In the genomic region with DNA sequence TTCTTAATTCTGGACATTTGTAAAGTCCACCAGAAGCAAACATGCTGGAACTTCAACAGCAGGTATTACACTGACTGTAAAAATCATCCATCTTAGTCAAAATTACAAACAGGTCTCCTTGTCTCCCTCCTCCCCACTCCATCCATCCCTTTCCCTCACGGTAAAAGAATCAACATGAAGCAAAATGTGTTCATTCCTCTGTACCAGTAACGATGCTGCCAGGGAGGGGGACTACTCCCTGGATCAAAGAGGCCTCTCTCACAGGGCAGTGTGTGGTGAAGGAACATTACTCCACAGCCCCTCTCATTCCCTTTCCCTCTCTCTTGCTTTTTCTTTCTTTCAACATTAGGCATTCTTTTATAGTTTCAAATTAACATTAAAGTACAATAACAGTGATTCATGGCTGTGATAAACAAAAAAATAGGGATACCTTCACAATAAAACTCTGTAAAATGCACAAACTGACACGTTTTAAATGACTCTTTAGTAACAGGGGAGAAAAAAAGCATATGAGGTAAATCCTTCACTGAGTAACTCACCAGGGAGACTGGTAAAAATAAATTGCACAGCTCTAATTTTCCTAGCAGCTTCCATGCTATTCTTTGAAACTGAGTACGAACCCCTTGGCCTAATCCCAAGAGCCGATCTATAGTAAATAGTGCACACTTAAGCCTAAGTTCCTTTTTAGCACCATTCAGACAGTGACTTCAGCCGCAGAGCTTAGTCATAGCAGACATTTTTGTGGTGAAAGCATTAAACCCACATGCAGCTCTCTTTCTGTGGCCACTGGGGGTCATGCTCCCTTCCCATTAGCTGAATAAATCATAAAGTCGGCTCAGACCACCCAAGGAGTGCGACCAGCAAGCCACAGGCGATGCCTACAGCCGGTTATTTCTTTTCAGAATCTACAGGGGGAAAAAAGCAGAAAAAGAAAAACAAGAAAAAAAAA, we compare ENCODE assay signal across 8 cellular contexts.
DNase-seq lines count a peak whose midpoint lies in the region; ATAC-seq and TF ChIP-seq lines count a peak whose summit lies in the region.

No MANE protein-coding gene starts in this region.

- H3K4me1 ChIP-seq in gastrocnemius medialis: peaks cover 0 to 4% of the 10 kb centered on the region in 2 donors

- peaks cover 0 to 3% (median 0%) of the 10 kb centered on the region in 3 donors for H3K27me3 ChIP-seq in gastrocnemius medialis

- peaks cover 5% of the 10 kb centered on the region for H3K9me3 Mint-ChIP-seq in central memory CD8-positive, alpha-beta T cell
- H3K9me3 Mint-ChIP-seq in nephron progenitor cell: no peaks in the 10 kb centered on the region

- TF ChIP-seq CTCF in nephron progenitor cell (IDR thresholded peaks at IDR 0.05) (no peak), gastrocnemius medialis (IDR thresholded peaks at IDR 0.05 in 4 of 5, conservative IDR thresholded peaks at IDR 0.05 in 1 of 5) (no peak)

- no peak for TF ChIP-seq POLR2A in gastrocnemius medialis (IDR thresholded peaks at IDR 0.05)

- intact Hi-C loops in gastrocnemius medialis (cut with DNase I; ENCODE audit: low total_unique reads): no loop called here

- H3K4me1 Mint-ChIP-seq in central memory CD8-positive, alpha-beta T cell: no peaks in the 10 kb centered on the region
- peaks cover 28% of the 10 kb centered on the region for H3K4me1 Mint-ChIP-seq in nephron progenitor cell

- H3K4me3 ChIP-seq in gastrocnemius medialis: no peak overlapping the region

- peak; percentile 20 for DNase-seq in AG08396 (ENCODE audit: low spot score)
- DNase-seq in NCI-H226: peak; percentile 77
- DNase-seq in central memory CD8-positive, alpha-beta T cell (ENCODE audit: low spot score in 2 of 2): no peak
- DNase-seq in nephron progenitor cell: peak; percentile 75
- DNase-seq in HuH-7 (ENCODE audit: low spot score): no peak
- no peak for DNase-seq in gastrocnemius medialis

- no peak overlapping the region for H3K4me3 Mint-ChIP-seq in central memory CD8-positive, alpha-beta T cell
- H3K4me3 Mint-ChIP-seq in nephron progenitor cell: peak overlapping the region; percentile 47

- H3K27ac ChIP-seq in gastrocnemius medialis: no peak overlapping the region

- in situ Hi-C loops in gastrocnemius medialis (cut with MboI; ENCODE audit: low sequenced_read_pairs in 4 of 4): no loop called here

- H3K9me3 ChIP-seq in gastrocnemius medialis: no peaks in the 10 kb centered on the region

- ATAC-seq in GM18858 (IDR thresholded peaks at IDR 0.05; ENCODE audit: unreplicated experiment) (peak; percentile 93), HG02884 (IDR thresholded peaks at IDR 0.05; ENCODE audit: unreplicated experiment) (peak; percentile 98), gastrocnemius medialis (no peak)
- ATAC-seq in central memory CD8-positive, alpha-beta T cell (replicated peaks; ENCODE audit: extremely low read depth, poor library complexity, severe bottlenecking): peak; percentile 24

- peaks cover 2% of the 10 kb centered on the region for H3K36me3 Mint-ChIP-seq in central memory CD8-positive, alpha-beta T cell (ENCODE audit: insufficient read depth)
- H3K36me3 Mint-ChIP-seq in nephron progenitor cell (ENCODE audit: low read depth): no peaks in the 10 kb centered on the region

- H3K27ac Mint-ChIP-seq in central memory CD8-positive, alpha-beta T cell (ENCODE audit: low read depth): no peak overlapping the region
- H3K27ac Mint-ChIP-seq in nephron progenitor cell: no peak overlapping the region

- H3K36me3 ChIP-seq in gastrocnemius medialis: no peaks in the 10 kb centered on the region

- H3K27me3 Mint-ChIP-seq in central memory CD8-positive, alpha-beta T cell: peaks cover 23% of the 10 kb centered on the region
- peaks cover 8% of the 10 kb centered on the region for H3K27me3 Mint-ChIP-seq in nephron progenitor cell (ENCODE audit: low read depth, poor library complexity)

Comparison
In these comparisons a context has a peak if more than half of its experiments do, and no peak if none do; other contexts are left out.
1. DNase-seq: peak in AG08396 (single experiment), NCI-H226 (single experiment) and nephron progenitor cell (single experiment); none in central memory CD8-positive, alpha-beta T cell (0 of 2), HuH-7 (single experiment) and gastrocnemius medialis (0 of 2).
2. ATAC-seq: peak in GM18858 (single experiment), HG02884 (single experiment) and central memory CD8-positive, alpha-beta T cell (single experiment); none in gastrocnemius medialis (0 of 2).